In genomic region chr7:80826520-80827237, GRCh38 we compare ENCODE assay signal across 16 cellular contexts.
DNase-seq lines count a peak whose midpoint lies in the region; ATAC-seq and TF ChIP-seq lines count a peak whose summit lies in the region.
"Had no signal": no experiment of that assay in that cellular context is flagged by ENCODE, and none has a peak within 500 bp of the region (broad histone marks: within the 10 kb centered on the region; RNA-seq: fewer than 3 reads in every experiment).

No MANE protein-coding gene starts in this region.

- H3K4me1 Mint-ChIP-seq in chondrocyte (ENCODE audit: low read depth) = peaks cover 46% of the 10 kb centered on the region
- H3K4me1 Mint-ChIP-seq: WTC11 had no signal

- no peaks in the 10 kb centered on the region for H3K9me3 Mint-ChIP-seq in chondrocyte (ENCODE audit: low read depth)
- H3K9me3 Mint-ChIP-seq: dendritic cell treated with granulocyte-macrophage colony-stimulating factor and Interleukin-4, amounts not matched to agents 40 ng/mL and 50 ng/mL, for 4 days; WTC11 had no signal

- H3K27ac Mint-ChIP-seq in chondrocyte (ENCODE audit: unreplicated experiment) = peak overlapping the region; percentile 41
- H3K27ac Mint-ChIP-seq: dendritic cell treated with granulocyte-macrophage colony-stimulating factor and Interleukin-4, amounts not matched to agents 40 ng/mL and 50 ng/mL, for 4 days; WTC11 had no signal

- TF ChIP-seq CTCF in chondrocyte (IDR thresholded peaks at IDR 0.05) = no peak

- no peak overlapping the region for H3K4me3 Mint-ChIP-seq in chondrocyte (ENCODE audit: unreplicated experiment)
- H3K4me3 Mint-ChIP-seq: dendritic cell treated with granulocyte-macrophage colony-stimulating factor and Interleukin-4, amounts not matched to agents 40 ng/mL and 50 ng/mL, for 4 days; WTC11 had no signal

- ATAC-seq in GM21381 (IDR thresholded peaks at IDR 0.05; ENCODE audit: unreplicated experiment) = no peak
- ATAC-seq: WTC11 had no signal

- DNase-seq in Daoy (ENCODE audit: low read depth) (peak; percentile 59), NCI-H226 (peak; percentile 90), chondrocyte (ENCODE audit: low spot score) (no peak), myocyte (ENCODE audit: low read depth) (peak; percentile 63), NCI-H2029 treated with DMSO at 0.1 percent for 48 hours (lab: John Stamatoyannopoulos, UW) (no peak), retina (no peak), DMS53 (lab: John Stamatoyannopoulos, UW) (no peak)
- DNase-seq: activated CD8-positive, alpha-beta memory T cell treated with anti-CD3 and anti-CD28 coated beads, Interleukin-2, amount 50 U/mL, for 48 hours; kidney; NCI-H526 treated with DMSO at 0.1 percent for 48 hours; right lobe of liver; stimulated activated CD4-positive, alpha-beta T cell treated with anti-CD3 and anti-CD28 coated beads, Interleukin-4, amount 100 ng/mL, for 4 hours; stimulated activated naive CD4-positive, alpha-beta T cell had no signal

- no peaks in the 10 kb centered on the region for H3K27me3 Mint-ChIP-seq in chondrocyte (ENCODE audit: low read depth)
- H3K27me3 Mint-ChIP-seq: dendritic cell treated with granulocyte-macrophage colony-stimulating factor and Interleukin-4, amounts not matched to agents 40 ng/mL and 50 ng/mL, for 4 days had no signal

- H3K36me3 Mint-ChIP-seq in chondrocyte (ENCODE audit: low read depth) = no peaks in the 10 kb centered on the region
- H3K36me3 Mint-ChIP-seq: WTC11 had no signal

Comparison
In these comparisons a context has a peak if more than half of its experiments do, and no peak if none do; other contexts are left out.
1. DNase-seq: peak in Daoy (single experiment), NCI-H226 (single experiment) and myocyte (single experiment); none in chondrocyte (single experiment), NCI-H2029 treated with DMSO at 0.1 percent for 48 hours (single experiment), retina (single experiment) and DMS53 (single experiment).